In genomic region chr10:116836087-116836486, GRCh38 we compare ENCODE assay signal across 17 cellular contexts. TPM values are rescaled to one million over a fixed set of nuclear protein-coding genes. Genes with fewer than 3 reads are reported as not detected.
DNase-seq lines count a peak whose midpoint lies in the region; ATAC-seq and TF ChIP-seq lines count a peak whose summit lies in the region.
"Had no signal": no experiment of that assay in that cellular context is flagged by ENCODE, and none has a peak within 500 bp of the region (broad histone marks: within the 10 kb centered on the region; RNA-seq: fewer than 3 reads in every experiment).

No MANE protein-coding gene starts in this region.

- ATAC-seq in omental fat pad (ENCODE audit: low FRiP score), result no peak
- no peak for ATAC-seq in HG03159 (IDR thresholded peaks at IDR 0.05; ENCODE audit: unreplicated experiment)
- ATAC-seq: GM12878; stimulated activated naive CD8-positive, alpha-beta T cell treated with anti-CD3 and anti-CD28 coated beads, Interleukin-15, Interleukin-2, amounts not matched to agents 100 U/mL and 50 U/mL, for 24 hours had no signal

- no TSS peak for BruUV-seq in A673 (replicated peaks; lab: Mats Ljungman, UMichigan)

- TF ChIP-seq CTCF in omental fat pad (IDR thresholded peaks at IDR 0.05) (no peak), A673 (conservative IDR thresholded peaks at IDR 0.05; ENCODE audit: low read depth, low read length) (no peak)

- H3K4me1 ChIP-seq in HUES48 (ENCODE audit: control insufficient read depth, insufficient read depth, low read length) (peaks cover 76% of the 10 kb centered on the region), A673 (ENCODE audit: insufficient read depth, low read length, poor library complexity, severe bottlenecking) (peaks cover 38% of the 10 kb centered on the region)
- H3K4me1 ChIP-seq: uterus had no signal

- intact Hi-C loops in A673 (cut with micrococcal nuclease; ENCODE audit: unreplicated experiment), result loop anchor here (2.0 to 5.0 kb wide), 2 partner anchors 236 to 339 kb away; no protein-coding TSS in a partner anchor

- CTCF ChIA-PET in A673 (lab: Charles Lee), result interaction anchor here (0.6 to 2.3 kb wide), 4 partner anchors 299 to 338 kb away, joined by 3 to 18 read pairs (median 4); no protein-coding TSS in a partner anchor

- H3K27me3 ChIP-seq in HUES48 (ENCODE audit: control insufficient read depth, insufficient read depth, low read length), result no peaks in the 10 kb centered on the region
- no peaks in the 10 kb centered on the region for H3K27me3 ChIP-seq in A673 (replicated peaks; ENCODE audit: insufficient read depth, low read depth, low read length, poor library complexity)
- H3K27me3 ChIP-seq: uterus had no signal

- POLR2A ChIA-PET in A673 (lab: Charles Lee; ENCODE audit: low non-redundant PET), result no interaction called here

- H3K4me3 ChIP-seq in HUES48 (ENCODE audit: low read depth, low read length) (0 out of 2 replicates have a peak overlapping the region, but pooled peaks have one; percentile 17), A673 (ENCODE audit: low read depth, low read length, poor library complexity, severe bottlenecking) (no peak overlapping the region)
- H3K4me3 ChIP-seq: coronary artery, GM12878, lung, uterus had no signal

- H3K9me3 ChIP-seq in HUES48 (ENCODE audit: control insufficient read depth, insufficient read depth, low read length) (no peaks in the 10 kb centered on the region), A673 (ENCODE audit: low read depth, low read length, poor library complexity, severe bottlenecking) (no peaks in the 10 kb centered on the region)
- H3K9me3 ChIP-seq: uterus had no signal

- peak overlapping the region; percentile 83 for H3K27ac ChIP-seq in HUES48 (ENCODE audit: low read depth, low read length)
- H3K27ac ChIP-seq in A673 (ENCODE audit: low read depth, low read length, poor library complexity, severe bottlenecking), result no peak overlapping the region
- H3K27ac ChIP-seq: coronary artery, KMS-11, uterus had no signal

- peak; percentile 74 for DNase-seq in NCI-H2081 treated with DMSO at 0.1 percent for 48 hours (lab: John Stamatoyannopoulos, UW)
- peak; percentile 85 to 94 for DNase-seq in SHP77 (lab: John Stamatoyannopoulos, UW)
- DNase-seq in islet precursor cell, result peak; percentile 70
- DNase-seq in omental fat pad (ENCODE audit: low spot score), result no peak
- DNase-seq in DMS153 treated with DMSO at 0.1 percent for 48 hours (lab: John Stamatoyannopoulos, UW; ENCODE audit: unreplicated experiment), result no peak
- no peak for DNase-seq in A673 (ENCODE audit: low spot score)
- DNase-seq: C1 segment of cervical spinal cord; NCI-H446; stimulated activated naive CD8-positive, alpha-beta T cell treated with anti-CD3 and anti-CD28 coated beads, Interleukin-15, Interleukin-2, amounts not matched to agents 100 U/mL and 50 U/mL, for 24 hours; uterus had no signal

- H3K36me3 ChIP-seq in HUES48 (ENCODE audit: control insufficient read depth, insufficient read depth, low read length) (no peaks in the 10 kb centered on the region), A673 (ENCODE audit: insufficient read depth, low read length, poor library complexity, severe bottlenecking) (no peaks in the 10 kb centered on the region)
- H3K36me3 ChIP-seq: uterus had no signal

- peak overlapping the region; percentile 32 for H3K9ac ChIP-seq in HUES48 (ENCODE audit: low read depth, low read length)
- H3K9ac ChIP-seq: KMS-11 had no signal

RNA-seq across cellular contexts. Expression of gene ENO4, which starts 13.2 kb away (rescaled TPM):
- 1 to 10 TPM in 1 of 4 donors, under 1 TPM in 1, not detected in 2; 0.46 to 4.3 TPM for total RNA-seq in omental fat pad
- 0.28 TPM in 2 replicates for total RNA-seq in A673 (2021)
- total RNA-seq: GM12878, skeletal muscle tissue had no signal

Comparison
In these comparisons a context has a peak if more than half of its experiments do, and no peak if none do; other contexts are left out.
1. DNase-seq: peak in NCI-H2081 treated with DMSO at 0.1 percent for 48 hours (single experiment), SHP77 (2 of 2) and islet precursor cell (single experiment); none in omental fat pad (single experiment), DMS153 treated with DMSO at 0.1 percent for 48 hours (single experiment) and A673 (single experiment).